In genomic region chr5:154707641-154708040, GRCh38 we compare ENCODE assay signal across 22 cellular contexts. TPM values are rescaled to one million over a fixed set of nuclear protein-coding genes. Genes with fewer than 3 reads are reported as not detected.
DNase-seq lines count a peak whose midpoint lies in the region; ATAC-seq, FAIRE-seq and TF ChIP-seq lines count a peak whose summit lies in the region.
"Had no signal": no experiment of that assay in that cellular context is flagged by ENCODE, and none has a peak within 500 bp of the region (broad histone marks: within the 10 kb centered on the region; RNA-seq: fewer than 3 reads in every experiment).

No MANE protein-coding gene starts in this region.

- POLR2A ChIA-PET in HepG2 (lab: Yijun Ruan, JAX) (no interaction called here), K562 (lab: Yijun Ruan, JAX) (no interaction called here), SK-N-SH (lab: Yijun Ruan, JAX) (no interaction called here)

- no peaks in the 10 kb centered on the region for H3K9me2 ChIP-seq in SK-N-SH

- intact Hi-C loops in HepG2 (cut with micrococcal nuclease; ENCODE audit: unreplicated experiment) (no loop called here), right lobe of liver (cut with DNase I) (no loop called here), K562 (cut with micrococcal nuclease) (no loop called here), tibial artery (cut with DNase I; ENCODE audit: low total_unique reads) (no loop called here)

- no peaks in the 10 kb centered on the region for H3K27me3 ChIP-seq in HepG2 (ENCODE audit: control insufficient read depth in 1 of 2, insufficient read depth in 2 of 2, low read length in 2 of 2)
- no peaks in the 10 kb centered on the region for H3K27me3 ChIP-seq in right lobe of liver
- no peaks in the 10 kb centered on the region for H3K27me3 ChIP-seq in K562 (ENCODE audit: control insufficient read depth in 2 of 2, insufficient read depth in 2 of 2, low read length in 2 of 2)
- H3K27me3 ChIP-seq in parathyroid adenoma (ENCODE audit: control insufficient read depth, insufficient read depth, low read length): no peaks in the 10 kb centered on the region
- H3K27me3 ChIP-seq in smooth muscle cell (ENCODE audit: low read depth): no peaks in the 10 kb centered on the region
- H3K27me3 ChIP-seq in SK-N-SH (ENCODE audit: insufficient read depth): no peaks in the 10 kb centered on the region
- no peaks in the 10 kb centered on the region for H3K27me3 ChIP-seq in tibial artery
- H3K27me3 ChIP-seq: BLaER1 treated with 17β-estradiol and CSF1 and Interleukin-3, amounts not matched to agents 10 nM and 100 nM had no signal

- H2AFZ ChIP-seq in HepG2 (ENCODE audit: low read length) (no peak overlapping the region), K562 (ENCODE audit: low read depth, low read length) (no peak overlapping the region), parathyroid adenoma (peak overlapping the region; percentile 68), smooth muscle cell (ENCODE audit: low read depth) (no peak overlapping the region), SK-N-SH (ENCODE audit: low read depth) (no peak overlapping the region)

- TF ChIP-seq POLR2A in HepG2 (IDR thresholded peaks at IDR 0.05; ENCODE audit: insufficient read depth in 1 of 2, low read depth in 2 of 2, low read length in 2 of 2) (no peak), right lobe of liver (IDR thresholded peaks at IDR 0.05) (no peak), K562 (conservative IDR thresholded peaks at IDR 0.05) (no peak)

- TF ChIP-seq EP300 in HepG2 (IDR thresholded peaks at IDR 0.05; ENCODE audit: low read depth in 2 of 2, low read length in 2 of 2): no peak
- TF ChIP-seq EP300 in HepG2 (CRISPR knock-in tag; IDR thresholded peaks at IDR 0.05; ENCODE audit: borderline replicate concordance): no peak
- no peak for TF ChIP-seq EP300 in K562 (IDR thresholded peaks at IDR 0.05; ENCODE audit: low read length)
- no peak for TF ChIP-seq EP300 in SK-N-SH (IDR thresholded peaks at IDR 0.05; ENCODE audit: borderline replicate concordance in 1 of 2, low read depth in 1 of 2, low read length in 1 of 2)

- H3K9me3 ChIP-seq in HepG2 (ENCODE audit: low read length): no peaks in the 10 kb centered on the region
- no peaks in the 10 kb centered on the region for H3K9me3 ChIP-seq in right lobe of liver
- H3K9me3 ChIP-seq in K562 (replicated peaks; ENCODE audit: control insufficient read depth, insufficient read depth, low read depth, low read length): no peaks in the 10 kb centered on the region
- H3K9me3 ChIP-seq in parathyroid adenoma (ENCODE audit: control insufficient read depth, low read length): no peaks in the 10 kb centered on the region
- H3K9me3 ChIP-seq in smooth muscle cell (replicated peaks; ENCODE audit: low read depth): no peaks in the 10 kb centered on the region
- H3K9me3 ChIP-seq in SK-N-SH: no peaks in the 10 kb centered on the region
- H3K9me3 ChIP-seq in tibial artery: no peaks in the 10 kb centered on the region
- H3K9me3 ChIP-seq: BLaER1 treated with 17β-estradiol and CSF1 and Interleukin-3, amounts not matched to agents 10 nM and 100 nM; Caco-2 had no signal

- H3F3A ChIP-seq in smooth muscle cell (ENCODE audit: low read depth): no peaks in the 10 kb centered on the region
- no peaks in the 10 kb centered on the region for H3F3A ChIP-seq in SK-N-SH (replicated peaks; ENCODE audit: insufficient read depth)

- H3K4me1 ChIP-seq in HepG2 (ENCODE audit: insufficient read depth, low read length): peaks cover 53% of the 10 kb centered on the region
- peaks cover 0 to 21% (median 4%) of the 10 kb centered on the region in 4 donors for H3K4me1 ChIP-seq in right lobe of liver
- peaks cover 0 to 2% of the 10 kb centered on the region in 2 experiments; a peak in 1 of 5 replicates for H3K4me1 ChIP-seq in K562 (replicated peaks in 1 of 2; ENCODE audit: control insufficient read depth in 2 of 2, insufficient read depth in 2 of 2, low read length in 2 of 2)
- H3K4me1 ChIP-seq in parathyroid adenoma: peaks cover 17% of the 10 kb centered on the region
- H3K4me1 ChIP-seq in smooth muscle cell (ENCODE audit: low read depth): peaks cover 7% of the 10 kb centered on the region
- peaks cover 0 to 5% of the 10 kb centered on the region in 2 experiments; a peak in 1 of 4 replicates for H3K4me1 ChIP-seq in SK-N-SH (ENCODE audit: control insufficient read depth in 1 of 2, insufficient read depth in 2 of 2, low read depth in 1 of 2, low read length in 1 of 2)
- H3K4me1 ChIP-seq in tibial artery: no peaks in the 10 kb centered on the region
- H3K4me1 ChIP-seq: BLaER1 treated with 17β-estradiol and CSF1 and Interleukin-3, amounts not matched to agents 10 nM and 100 nM; Caco-2 had no signal

- H3K27ac ChIP-seq in HepG2 (ENCODE audit: extremely low read length, insufficient read depth, low read length) (no peak overlapping the region), right lobe of liver (no peak overlapping the region), K562 (ENCODE audit: extremely low read depth, low read depth, low read length) (no peak overlapping the region), parathyroid adenoma (peak overlapping the region; percentile 65), smooth muscle cell (ENCODE audit: low read depth) (peak overlapping the region; percentile 44), SK-N-SH (ENCODE audit: low read depth in 2 of 2, low read length in 1 of 2) (no peak overlapping the region), tibial artery (no peak overlapping the region)
- H3K27ac ChIP-seq: 22Rv1; BLaER1 treated with 17β-estradiol and CSF1 and Interleukin-3, amounts not matched to agents 10 nM and 100 nM; C4-2B had no signal

- in situ Hi-C loops in HepG2 (cut with HindIII; ENCODE audit: extremely low pct_ligation_motif_present, low pct_unique_long_range_greater_than_20kb) (no loop called here), K562 (cut with MboI) (no loop called here)

- H3K36me3 ChIP-seq in HepG2 (replicated peaks in 1 of 2; ENCODE audit: control insufficient read depth in 1 of 2, insufficient read depth in 2 of 2, low read length in 2 of 2): no peaks in the 10 kb centered on the region
- H3K36me3 ChIP-seq in right lobe of liver: no peaks in the 10 kb centered on the region
- H3K36me3 ChIP-seq in K562 (ENCODE audit: control insufficient read depth, insufficient read depth, low read length): no peaks in the 10 kb centered on the region
- H3K36me3 ChIP-seq in parathyroid adenoma (ENCODE audit: control insufficient read depth, insufficient read depth, low read length): no peaks in the 10 kb centered on the region
- no peaks in the 10 kb centered on the region for H3K36me3 ChIP-seq in smooth muscle cell (ENCODE audit: low read depth)
- H3K36me3 ChIP-seq in SK-N-SH (replicated peaks in 1 of 2; ENCODE audit: control insufficient read depth in 1 of 2, insufficient read depth in 2 of 2, low read length in 1 of 2): no peaks in the 10 kb centered on the region
- no peaks in the 10 kb centered on the region for H3K36me3 ChIP-seq in tibial artery
- H3K36me3 ChIP-seq: BLaER1 treated with 17β-estradiol and CSF1 and Interleukin-3, amounts not matched to agents 10 nM and 100 nM had no signal

- FAIRE-seq in HepG2 (lab: Jason Lieb, UNC) (no peak), K562 (lab: Jason Lieb, UNC) (no peak)
- FAIRE-seq: D721Med, G401.6, GM12891, GM19239 had no signal

- no peak for TF ChIP-seq CTCF in HepG2 (CRISPR knock-in tag; IDR thresholded peaks at IDR 0.05)
- no peak for TF ChIP-seq CTCF in right lobe of liver (IDR thresholded peaks at IDR 0.05)
- no peak for TF ChIP-seq CTCF in K562 (IDR thresholded peaks at IDR 0.05 in 2 of 3, conservative IDR thresholded peaks at IDR 0.05 in 1 of 3; ENCODE audit: insufficient read depth in 2 of 3, low read depth in 1 of 3, low read length in 3 of 3)
- TF ChIP-seq CTCF in parathyroid adenoma (IDR thresholded peaks at IDR 0.05): no peak
- no peak for TF ChIP-seq CTCF in smooth muscle cell (IDR thresholded peaks at IDR 0.05; ENCODE audit: borderline replicate concordance, insufficient read depth, poor library complexity, severe bottlenecking)
- TF ChIP-seq CTCF in SK-N-SH (IDR thresholded peaks at IDR 0.05): no peak
- no peak for TF ChIP-seq CTCF in tibial artery (IDR thresholded peaks at IDR 0.05)

- H4K20me1 ChIP-seq in HepG2 (ENCODE audit: insufficient read depth, low read length) (no peaks in the 10 kb centered on the region), K562 (replicated peaks; ENCODE audit: control insufficient read depth, insufficient read depth, low read length) (no peaks in the 10 kb centered on the region), smooth muscle cell (ENCODE audit: low read depth) (no peaks in the 10 kb centered on the region), SK-N-SH (ENCODE audit: insufficient read depth) (no peaks in the 10 kb centered on the region)
- H4K20me1 ChIP-seq: BLaER1 treated with 17β-estradiol and CSF1 and Interleukin-3, amounts not matched to agents 10 nM and 100 nM had no signal

- CTCF ChIA-PET in HepG2 (lab: Yijun Ruan, JAX; ENCODE audit: low intra/inter-chr PET ratio, low total read pairs): no interaction called here
- CTCF ChIA-PET in K562 (lab: Yijun Ruan, JAX; ENCODE audit: low intra/inter-chr PET ratio): no interaction called here
- CTCF ChIA-PET in SK-N-SH (lab: Yijun Ruan, JAX): no interaction called here

- WGBS in HepG2 (ENCODE audit: low lambda C conversion rate): 97% methylated on average over 5 of the region's 5 CpGs
- WGBS in right lobe of liver (ENCODE audit: insufficient coverage, low coverage, low lambda C conversion rate, missing lambda C conversion rate): 61% methylated on average over 5 of the region's 5 CpGs
- WGBS in K562 (ENCODE audit: insufficient coverage, low coverage, missing lambda C conversion rate): 54% methylated on average over 5 of the region's 5 CpGs
- WGBS in smooth muscle cell (ENCODE audit: low lambda C conversion rate): 43% methylated on average over 5 of the region's 5 CpGs
- 95% methylated on average over 5 of the region's 5 CpGs for WGBS in SK-N-SH (ENCODE audit: low lambda C conversion rate)

- H3K9ac ChIP-seq in HepG2 (ENCODE audit: insufficient read depth, low read depth, low read length) (no peak overlapping the region), K562 (ENCODE audit: insufficient read depth in 1 of 2, low read depth in 2 of 2, low read length in 2 of 2) (no peak overlapping the region), parathyroid adenoma (no peak overlapping the region), smooth muscle cell (ENCODE audit: low read depth) (no peak overlapping the region), SK-N-SH (no peak overlapping the region)
- H3K9ac ChIP-seq: BLaER1 treated with 17β-estradiol and CSF1 and Interleukin-3, amounts not matched to agents 10 nM and 100 nM had no signal

- H3K4me3 ChIP-seq in HepG2 (replicated peaks in 1 of 3; ENCODE audit: insufficient read depth in 1 of 3, low read depth in 2 of 3, low read length in 3 of 3) (no peak overlapping the region), right lobe of liver (no peak overlapping the region), K562 (no peak overlapping the region), parathyroid adenoma (ENCODE audit: low read depth, low read length) (no peak overlapping the region), smooth muscle cell (no peak overlapping the region), SK-N-SH (ENCODE audit: low read depth in 2 of 2, low read length in 1 of 2) (no peak overlapping the region), tibial artery (no peak overlapping the region)
- H3K4me3 ChIP-seq: BLaER1 treated with 17β-estradiol and CSF1 and Interleukin-3, amounts not matched to agents 10 nM and 100 nM had no signal

- no peak for DNase-seq in HepG2 (ENCODE audit: low spot score)
- no peak for DNase-seq in right lobe of liver
- no peak for DNase-seq in K562 (ENCODE audit: extremely low read depth in 1 of 4, low spot score in 3 of 4)
- no peak for DNase-seq in smooth muscle cell (lab: John Stamatoyannopoulos, UW; ENCODE audit: unreplicated experiment)
- no peak for DNase-seq in SK-N-SH
- DNase-seq in tibial artery: no peak
- no peak for DNase-seq in dedifferentiated amniotic fluid mesenchymal stem cell (ENCODE audit: extremely low spot score)
- DNase-seq: ACHN; Caco-2; Calu3; CD4-positive, alpha-beta T cell; CD8-positive, alpha-beta T cell; DMS79 treated with DMSO at 0.1 percent for 48 hours; GF-D8 had no signal

- H3K4me2 ChIP-seq in HepG2 (ENCODE audit: low read depth, low read length) (no peak overlapping the region), K562 (ENCODE audit: insufficient read depth, low read length) (no peak overlapping the region), parathyroid adenoma (ENCODE audit: low read length) (peak overlapping the region; percentile 23), smooth muscle cell (peak overlapping the region; percentile 12), SK-N-SH (no peak overlapping the region)
- H3K4me2 ChIP-seq: BLaER1 treated with 17β-estradiol and CSF1 and Interleukin-3, amounts not matched to agents 10 nM and 100 nM had no signal

- BruUV-seq in HepG2 (replicated peaks; lab: Mats Ljungman, UMichigan) (no TSS peak), K562 (replicated peaks; lab: Mats Ljungman, UMichigan) (no TSS peak)

- no peaks in the 10 kb centered on the region for H3K9me1 ChIP-seq in K562 (ENCODE audit: control insufficient read depth, insufficient read depth, low read length)

- ATAC-seq in HepG2 (no peak), right lobe of liver (no peak), K562 (no peak)
- ATAC-seq: CD8-positive, alpha-beta T cell had no signal

- H3K79me2 ChIP-seq in HepG2 (ENCODE audit: insufficient read depth, low read length): no peaks in the 10 kb centered on the region
- H3K79me2 ChIP-seq in K562 (ENCODE audit: control insufficient read depth, insufficient read depth, low read length): no peaks in the 10 kb centered on the region
- peaks cover 26% of the 10 kb centered on the region for H3K79me2 ChIP-seq in parathyroid adenoma
- no peaks in the 10 kb centered on the region for H3K79me2 ChIP-seq in smooth muscle cell (ENCODE audit: low read depth)
- no peaks in the 10 kb centered on the region for H3K79me2 ChIP-seq in SK-N-SH (ENCODE audit: insufficient read depth)

- TF ChIP-seq RAD21 in HepG2 (CRISPR knock-in tag; IDR thresholded peaks at IDR 0.05) (no peak), K562 (CRISPR knock-in tag; conservative IDR thresholded peaks at IDR 0.05 in 1 of 2, IDR thresholded peaks at IDR 0.05 in 1 of 2) (no peak), SK-N-SH (IDR thresholded peaks at IDR 0.05; ENCODE audit: low read length) (no peak)

RNA-seq across cellular contexts. Expression of gene LARP1, which starts 47.5 kb away (rescaled TPM):
- total RNA-seq in HepG2 (2016; rRNA removed; fragmentation: Illumina TruSeq; extraction: Trizol) (61.4 and 68.5 TPM in 2 replicates), right lobe of liver (10 to 100 TPM; 58.2 to 85.7 (median 73.0) TPM), K562 (2014; rRNA removed) (80.4 and 108 TPM in 2 replicates), K562 (2014; rRNA removed; fragmentation: Illumina TruSeq; extraction: Trizol) (103 and 123 TPM in 2 replicates), K562 (2015; rRNA removed; fragmentation: Illumina TruSeq; extraction: Trizol) (92.0 and 99.1 TPM in 2 replicates), K562 (2021) (267 and 300 TPM in 2 replicates), smooth muscle cell (44.1 and 44.9 TPM in 2 replicates)
- total RNA-seq in HepG2 (2016; cell fraction: cytosol; rRNA removed; fragmentation: Illumina TruSeq; extraction: Trizol; ENCODE audit: low read depth): 8.7 and 8.9 TPM in 2 replicates
- 57.6 and 62.0 TPM in 2 replicates for total RNA-seq in HepG2 (2016; cell fraction: insoluble cytoplasmic fraction; rRNA removed; fragmentation: Illumina TruSeq; extraction: Trizol)
- total RNA-seq in HepG2 (2016; cell fraction: membrane; rRNA removed; fragmentation: Illumina TruSeq; extraction: Trizol): 36.8 and 41.2 TPM in 2 replicates
- total RNA-seq in HepG2 (2016; cell fraction: nucleus; rRNA removed; fragmentation: Illumina TruSeq; extraction: Trizol): 72.6 and 80.1 TPM in 2 replicates
- polyA plus RNA-seq in HepG2 (2011; rRNA removed) (45.2 and 52.0 TPM in 2 replicates), K562 (2011; rRNA removed) (74.2 and 82.6 TPM in 2 replicates), K562 (2014; fragmentation: Illumina TruSeq; extraction: Trizol) (184 and 201 TPM in 2 replicates), K562 (2014; fragmentation: Nextera tagmentation; extraction: Ambion mirVana) (10 to 100 TPM; 22.6 to 54.7 TPM), K562 (2014; rRNA removed) (113 and 114 TPM in 2 replicates), smooth muscle cell (31.3 and 47.4 TPM in 2 replicates), SK-N-SH (2012; rRNA removed) (38.5 and 57.4 TPM in 2 replicates)
- 29.4 and 31.7 TPM in 2 replicates for polyA plus RNA-seq in HepG2 (2011; cell fraction: cytosol; rRNA removed)
- polyA plus RNA-seq in HepG2 (2011; cell fraction: nucleus; rRNA removed): 74.2 and 76.9 TPM in 2 replicates
- 59.4 and 62.0 TPM in 2 replicates for polyA plus RNA-seq in HepG2 (2012)
- polyA plus RNA-seq in HepG2 (2016; cell fraction: cytosol; fragmentation: Illumina TruSeq; extraction: Trizol; ENCODE audit: low read depth): 4.0 and 4.5 TPM in 2 replicates
- 69.6 and 92.6 TPM in 2 replicates for polyA plus RNA-seq in HepG2 (2016; cell fraction: insoluble cytoplasmic fraction; fragmentation: Illumina TruSeq; extraction: Trizol; ENCODE audit: low read depth)
- polyA plus RNA-seq in HepG2 (2016; cell fraction: membrane; fragmentation: Illumina TruSeq; extraction: Trizol; ENCODE audit: low read depth): 15.3 and 19.6 TPM in 2 replicates
- polyA plus RNA-seq in HepG2 (2016; cell fraction: nucleus; fragmentation: Illumina TruSeq; extraction: Trizol; ENCODE audit: insufficient read depth, low read depth): 143 and 158 TPM in 2 replicates
- polyA minus RNA-seq in HepG2 (2011; rRNA and poly(A)+ RNA removed; ENCODE audit: low replicate concordance): 72.7 and 144 TPM in 2 replicates
- polyA minus RNA-seq in HepG2 (2011; cell fraction: cytosol; rRNA and poly(A)+ RNA removed): 40.8 and 53.5 TPM in 2 replicates
- 66.0 and 100 TPM in 2 replicates for polyA minus RNA-seq in HepG2 (2011; cell fraction: nucleus; rRNA and poly(A)+ RNA removed)
- total RNA-seq in K562 (2011; cell fraction: chromatin; rRNA removed; ENCODE audit: low replicate concordance): 329 and 371 TPM in 2 replicates
- 172 and 190 TPM in 2 replicates for total RNA-seq in K562 (2011; cell fraction: nucleolus; rRNA removed)
- 207 and 246 TPM in 2 replicates for total RNA-seq in K562 (2011; cell fraction: nucleoplasm; rRNA removed)
- polyA plus RNA-seq in K562 (2011; cell fraction: cytosol; rRNA removed): 50.4 and 50.8 TPM in 2 replicates
- 249 and 279 TPM in 2 replicates for polyA plus RNA-seq in K562 (2011; cell fraction: nucleus; rRNA removed)
- 72.9 and 116 TPM in 2 replicates for polyA plus RNA-seq in K562 (2012)
- polyA minus RNA-seq in K562 (2011; rRNA and poly(A)+ RNA removed): 95.4 and 99.1 TPM in 2 replicates
- polyA minus RNA-seq in K562 (2011; cell fraction: cytosol; rRNA and poly(A)+ RNA removed): 92.4 and 104 TPM in 2 replicates
- 77.0 and 118 TPM in 2 replicates for polyA minus RNA-seq in K562 (2011; cell fraction: nucleus; rRNA and poly(A)+ RNA removed)
- polyA plus RNA-seq in SK-N-SH (2012; cell fraction: cytosol; rRNA removed): 46.5 and 58.5 TPM in 2 replicates
- polyA plus RNA-seq in SK-N-SH (2012; cell fraction: nucleus; rRNA removed): 85.9 and 98.2 TPM in 2 replicates

Comparison
In these comparisons a context has a peak if more than half of its experiments do, and no peak if none do; other contexts are left out.
1. H3K27ac ChIP-seq: peak in parathyroid adenoma (single experiment) and smooth muscle cell (single experiment); none in HepG2 (single experiment), right lobe of liver (0 of 3), K562 (single experiment), SK-N-SH (0 of 2) and tibial artery (0 of 2).
2. H3K4me2 ChIP-seq: peak in parathyroid adenoma (single experiment) and smooth muscle cell (single experiment); none in HepG2 (single experiment), K562 (single experiment) and SK-N-SH (single experiment).
3. Of the 241 proteins assayed by ChIP-seq in both HepG2 and K562: peak only in HepG2: none; only in K562: MAFG; in both: MAFF and MAFK; in neither: 238.